In the genomic region with DNA sequence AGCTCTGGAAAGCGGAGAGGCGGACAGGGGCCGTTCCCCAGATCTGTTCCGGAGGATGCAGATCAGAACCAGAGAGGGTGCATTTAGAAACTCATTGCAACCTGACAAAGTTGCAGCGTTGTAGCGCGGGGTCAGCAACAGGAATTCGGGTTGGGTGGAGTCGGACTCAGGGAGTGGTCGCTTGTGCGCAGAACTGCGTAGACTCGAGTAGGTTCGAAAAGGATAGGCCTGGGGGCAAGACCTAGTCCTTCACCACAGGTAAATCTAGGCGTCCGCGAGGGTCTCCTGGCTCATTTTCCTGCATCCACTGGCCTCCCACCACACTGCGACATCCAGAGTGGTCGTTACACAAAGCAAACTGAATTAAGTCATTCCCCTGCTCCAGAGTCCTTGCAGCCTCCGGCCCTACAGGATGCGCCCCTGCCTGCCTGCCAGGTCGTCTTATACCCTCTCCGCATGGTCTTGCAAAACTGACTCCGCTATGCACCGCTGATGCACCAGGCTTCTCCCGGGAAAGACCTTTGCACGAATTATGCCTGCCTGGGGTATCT, we compare ENCODE assay signal across 10 cellular contexts. TPM values are rescaled to one million over a fixed set of nuclear protein-coding genes. Genes with fewer than 3 reads are reported as not detected.
DNase-seq lines count a peak whose midpoint lies in the region; ATAC-seq, FAIRE-seq and TF ChIP-seq lines count a peak whose summit lies in the region.
"Had no signal": no experiment of that assay in that cellular context is flagged by ENCODE, and none has a peak within 500 bp of the region (broad histone marks: within the 10 kb centered on the region; RNA-seq: fewer than 3 reads in every experiment).

No MANE protein-coding gene starts in this region.

- no peaks in the 10 kb centered on the region for H4K20me1 ChIP-seq in SK-N-SH (ENCODE audit: insufficient read depth)

- 0 out of 2 replicates have a peak overlapping the region, but pooled peaks have one; percentile 71 for H3K4me2 ChIP-seq in SK-N-SH
- peak overlapping the region; percentile 79 for H3K4me2 ChIP-seq in skeletal muscle satellite cell (ENCODE audit: low read length)

- no peak for TF ChIP-seq POLR2A in GM12892 (IDR thresholded peaks at IDR 0.05; ENCODE audit: low read depth, low read length)

- H3K9ac ChIP-seq in SK-N-SH (no peak overlapping the region), iPS-18a (ENCODE audit: low read length) (peak overlapping the region; percentile 34), skeletal muscle satellite cell (ENCODE audit: low read depth, low read length) (no peak overlapping the region)

- no peaks in the 10 kb centered on the region; the same call in 1 of the 2 replicates for H3K27me3 ChIP-seq in SK-N-SH (ENCODE audit: insufficient read depth)
- peaks cover 75% of the 10 kb centered on the region for H3K27me3 ChIP-seq in iPS-18a (ENCODE audit: control insufficient read depth, insufficient read depth, low read length)
- H3K27me3 ChIP-seq in skeletal muscle satellite cell (ENCODE audit: control insufficient read depth, insufficient read depth, low read length): peaks cover 31% of the 10 kb centered on the region
- H3K27me3 ChIP-seq in A673 (replicated peaks; ENCODE audit: insufficient read depth, low read depth, low read length, poor library complexity): no peaks in the 10 kb centered on the region

- H3K9me3 Mint-ChIP-seq in activated naive CD8-positive, alpha-beta T cell treated with anti-CD3 and anti-CD28 coated beads, Interleukin-2, amount 10 ng/mL, durations not matched to agents 7 days and 5 days: peaks cover 3% of the 10 kb centered on the region

- no peak for FAIRE-seq in GM12892 (lab: Jason Lieb, UNC)

- no peak for TF ChIP-seq CTCF in SK-N-SH (IDR thresholded peaks at IDR 0.05)
- TF ChIP-seq CTCF in A673 (conservative IDR thresholded peaks at IDR 0.05; ENCODE audit: low read depth, low read length): no peak

- TF ChIP-seq EP300 in SK-N-SH (IDR thresholded peaks at IDR 0.05; ENCODE audit: borderline replicate concordance in 1 of 2, low read depth in 1 of 2, low read length in 1 of 2): no peak

- no peaks in the 10 kb centered on the region for H3K36me3 ChIP-seq in SK-N-SH (replicated peaks in 1 of 2; ENCODE audit: control insufficient read depth in 1 of 2, insufficient read depth in 2 of 2, low read length in 1 of 2)
- no peaks in the 10 kb centered on the region for H3K36me3 ChIP-seq in iPS-18a (ENCODE audit: control insufficient read depth, low read depth, low read length)
- H3K36me3 ChIP-seq in skeletal muscle satellite cell (ENCODE audit: insufficient read depth, low read length): no peaks in the 10 kb centered on the region
- no peaks in the 10 kb centered on the region for H3K36me3 ChIP-seq in A673 (ENCODE audit: insufficient read depth, low read length, poor library complexity, severe bottlenecking)

- TF ChIP-seq RAD21 in SK-N-SH (IDR thresholded peaks at IDR 0.05; ENCODE audit: low read length): no peak

- H3K27me3 Mint-ChIP-seq in activated naive CD8-positive, alpha-beta T cell treated with anti-CD3 and anti-CD28 coated beads, Interleukin-2, amount 10 ng/mL, durations not matched to agents 7 days and 5 days: peaks cover 28% of the 10 kb centered on the region

- no TSS peak for BruUV-seq in A673 (replicated peaks; lab: Mats Ljungman, UMichigan)

- H3K27ac Mint-ChIP-seq in activated naive CD8-positive, alpha-beta T cell treated with anti-CD3 and anti-CD28 coated beads, Interleukin-2, amount 10 ng/mL, durations not matched to agents 7 days and 5 days: no peak overlapping the region

- H3K9me2 ChIP-seq in SK-N-SH: no peaks in the 10 kb centered on the region

- no peak overlapping the region for H2AFZ ChIP-seq in SK-N-SH (ENCODE audit: low read depth)

- H3K9me3 ChIP-seq in SK-N-SH: no peaks in the 10 kb centered on the region
- H3K9me3 ChIP-seq in iPS-18a (ENCODE audit: control insufficient read depth, low read depth, low read length): no peaks in the 10 kb centered on the region
- peaks cover 6% of the 10 kb centered on the region for H3K9me3 ChIP-seq in skeletal muscle satellite cell (replicated peaks; ENCODE audit: low read length)
- H3K9me3 ChIP-seq in A673 (ENCODE audit: low read depth, low read length, poor library complexity, severe bottlenecking): peaks cover 8% of the 10 kb centered on the region

- POLR2A ChIA-PET in SK-N-SH (lab: Yijun Ruan, JAX) (no interaction called here), A673 (lab: Charles Lee; ENCODE audit: low non-redundant PET) (no interaction called here)
- POLR2A ChIA-PET in activated naive CD8-positive, alpha-beta T cell treated with anti-CD3 and anti-CD28 coated beads, Interleukin-2, amount 10 ng/mL, durations not matched to agents 7 days and 5 days (lab: Charles Lee): interaction anchor here (1.5 to 1.8 kb wide), 2 partner anchors 46 to 345 kb away, joined by 11 to 13 read pairs; partner anchors contain the start of gene WDR1

- H3K79me2 ChIP-seq in SK-N-SH (ENCODE audit: insufficient read depth): no peaks in the 10 kb centered on the region

- H3F3A ChIP-seq in SK-N-SH (replicated peaks; ENCODE audit: insufficient read depth): no peaks in the 10 kb centered on the region

- no peak for DNase-seq in SK-N-SH
- DNase-seq in activated naive CD8-positive, alpha-beta T cell treated with anti-CD3 and anti-CD28 coated beads, Interleukin-2, amount 10 ng/mL, durations not matched to agents 7 days and 5 days: no peak
- DNase-seq in A673 (ENCODE audit: low spot score): no peak
- no peak for DNase-seq in GM12892 (ENCODE audit: insufficient read length)
- DNase-seq: NCI-H187 treated with DMSO at 0.1 percent for 48 hours had no signal

- peaks cover 16% of the 10 kb centered on the region for H3K4me1 Mint-ChIP-seq in activated naive CD8-positive, alpha-beta T cell treated with anti-CD3 and anti-CD28 coated beads, Interleukin-2, amount 10 ng/mL, durations not matched to agents 7 days and 5 days

- intact Hi-C loops in A673 (cut with micrococcal nuclease; ENCODE audit: unreplicated experiment): no loop called here

- peaks cover 4% of the 10 kb centered on the region for H3K36me3 Mint-ChIP-seq in activated naive CD8-positive, alpha-beta T cell treated with anti-CD3 and anti-CD28 coated beads, Interleukin-2, amount 10 ng/mL, durations not matched to agents 7 days and 5 days

- peak overlapping the region; percentile 79 for H3K4me3 Mint-ChIP-seq in activated naive CD8-positive, alpha-beta T cell treated with anti-CD3 and anti-CD28 coated beads, Interleukin-2, amount 10 ng/mL, durations not matched to agents 7 days and 5 days

- peak overlapping the region in 1 of 2 experiments; percentile 20; a peak in 1 of 4 replicates for H3K4me3 ChIP-seq in SK-N-SH (ENCODE audit: low read depth in 2 of 2, low read length in 1 of 2)
- H3K4me3 ChIP-seq in iPS-18a (ENCODE audit: low read length): peak overlapping the region; percentile 79
- peak overlapping the region; percentile 62 for H3K4me3 ChIP-seq in skeletal muscle satellite cell (ENCODE audit: low read length)
- H3K4me3 ChIP-seq in A673 (ENCODE audit: low read depth, low read length, poor library complexity, severe bottlenecking): no peak overlapping the region

- 74% methylated on average over 27 of the region's 27 CpGs for WGBS in SK-N-SH (ENCODE audit: low lambda C conversion rate)

- H3K27ac ChIP-seq in SK-N-SH (ENCODE audit: low read depth in 2 of 2, low read length in 1 of 2): no peak overlapping the region
- H3K27ac ChIP-seq in iPS-18a (ENCODE audit: low read length): no peak overlapping the region
- no peak overlapping the region for H3K27ac ChIP-seq in A673 (ENCODE audit: low read depth, low read length, poor library complexity, severe bottlenecking)
- H3K27ac ChIP-seq: 22Rv1 had no signal

- CTCF ChIA-PET in SK-N-SH (lab: Yijun Ruan, JAX): interaction anchor here (0.6 to 2.9 kb wide), 22 partner anchors 10 to 483 kb away, joined by 3 to 15 read pairs (median 4); no protein-coding TSS in a partner anchor
- CTCF ChIA-PET in A673 (lab: Charles Lee): no interaction called here

- H3K4me1 ChIP-seq in SK-N-SH (ENCODE audit: control insufficient read depth in 1 of 2, insufficient read depth in 2 of 2, low read depth in 1 of 2, low read length in 1 of 2) (peaks cover 0 to 3% of the 10 kb centered on the region in 2 experiments; a peak in 1 of 4 replicates), iPS-18a (ENCODE audit: control insufficient read depth, low read depth, low read length) (no peaks in the 10 kb centered on the region), skeletal muscle satellite cell (ENCODE audit: control insufficient read depth, insufficient read depth, low read length) (peaks cover 4% of the 10 kb centered on the region), A673 (ENCODE audit: insufficient read depth, low read length, poor library complexity, severe bottlenecking) (no peaks in the 10 kb centered on the region)

- ATAC-seq in SK-N-SH treated with all-trans-retinoic acid at 6 μM for 48 hours: no peak
- ATAC-seq in activated naive CD8-positive, alpha-beta T cell treated with anti-CD3 and anti-CD28 coated beads, Interleukin-2, amount 10 ng/mL, durations not matched to agents 7 days and 5 days (ENCODE audit: low read depth): no peak
- ATAC-seq in HG03439 (IDR thresholded peaks at IDR 0.05; ENCODE audit: unreplicated experiment): no peak

TF ChIP-seq in SK-N-SH treated with all-trans-retinoic acid at 6 μM for 48 hours, 23 proteins besides CTCF, POLR2A, EP300 and RAD21 (continues in another document):
- TF ChIP-seq ZNF565 (CRISPR knock-in tag; conservative IDR thresholded peaks at IDR 0.05; ENCODE audit: low read depth) (no peak), TOX (CRISPR knock-in tag; IDR thresholded peaks at IDR 0.05; ENCODE audit: borderline replicate concordance) (no peak)
- TF ChIP-seq, protein P1, sequence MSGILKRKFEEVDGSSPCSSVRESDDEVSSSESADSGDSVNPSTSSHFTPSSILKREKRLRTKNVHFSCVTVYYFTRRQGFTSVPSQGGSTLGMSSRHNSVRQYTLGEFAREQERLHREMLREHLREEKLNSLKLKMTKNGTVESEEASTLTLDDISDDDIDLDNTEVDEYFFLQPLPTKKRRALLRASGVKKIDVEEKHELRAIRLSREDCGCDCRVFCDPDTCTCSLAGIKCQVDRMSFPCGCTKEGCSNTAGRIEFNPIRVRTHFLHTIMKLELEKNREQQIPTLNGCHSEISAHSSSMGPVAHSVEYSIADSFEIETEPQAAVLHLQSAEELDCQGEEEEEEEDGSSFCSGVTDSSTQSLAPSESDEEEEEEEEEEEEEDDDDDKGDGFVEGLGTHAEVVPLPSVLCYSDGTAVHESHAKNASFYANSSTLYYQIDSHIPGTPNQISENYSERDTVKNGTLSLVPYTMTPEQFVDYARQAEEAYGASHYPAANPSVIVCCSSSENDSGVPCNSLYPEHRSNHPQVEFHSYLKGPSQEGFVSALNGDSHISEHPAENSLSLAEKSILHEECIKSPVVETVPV (CRISPR knock-in tag; IDR thresholded peaks at IDR 0.05): no peak

RNA-seq across cellular contexts. Expression of gene ZNF518B, which starts 4.7 kb away (rescaled TPM):
- 3.1 and 3.6 TPM in 2 replicates for polyA plus RNA-seq in SK-N-SH (2012; rRNA removed)
- polyA plus RNA-seq in SK-N-SH (2012; cell fraction: cytosol; rRNA removed): 3.6 and 3.7 TPM in 2 replicates
- 2.7 and 4.5 TPM in 2 replicates for polyA plus RNA-seq in SK-N-SH (2012; cell fraction: nucleus; rRNA removed)
- 10 to 100 TPM; 26.3 to 35.5 TPM for total RNA-seq in activated naive CD8-positive, alpha-beta T cell treated with anti-CD3 and anti-CD28 coated beads, Interleukin-2, amount 10 ng/mL, durations not matched to agents 7 days and 5 days
- 24.2 and 35.5 TPM in 2 replicates for total RNA-seq in skeletal muscle satellite cell (2012; rRNA removed)
- total RNA-seq in A673 (2021): not detected in 2 replicates
- 7.4 TPM for polyA plus RNA-seq in GM12892 (2012; ENCODE audit: missing spikeins)

Comparison
In these comparisons a context has a peak if more than half of its experiments do, and no peak if none do; other contexts are left out.
1. RNA of gene ZNF518B, which starts 4.7 kb away (total RNA-seq): 26.3 to 35.5 TPM in activated naive CD8-positive, alpha-beta T cell treated with anti-CD3 and anti-CD28 coated beads, Interleukin-2, amount 10 ng/mL, durations not matched to agents 7 days and 5 days; not detected in A673; every median in the first group is over 10 times any median in the second.